8 cellular contexts compared by ENCODE assay signal in the genomic region with DNA sequence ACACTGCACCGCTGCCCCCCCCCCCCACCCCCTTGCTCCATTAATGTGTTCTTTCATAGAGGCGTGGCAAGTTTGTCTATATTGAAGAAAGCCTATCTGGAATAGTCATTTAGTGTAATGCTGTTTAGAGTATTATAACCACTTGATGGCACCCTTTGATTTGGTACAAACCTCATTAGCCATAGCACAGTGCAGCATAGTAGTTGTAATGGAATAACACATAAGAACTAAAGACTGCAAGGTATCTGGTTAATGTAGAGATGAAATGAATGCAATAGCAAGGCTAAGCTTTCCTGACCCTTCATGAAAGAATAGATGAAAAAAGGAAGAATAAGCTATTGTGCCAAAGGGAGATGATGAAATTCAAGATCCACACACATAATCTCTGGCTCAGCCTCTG.
DNase-seq lines count a peak whose midpoint lies in the region; ATAC-seq and TF ChIP-seq lines count a peak whose summit lies in the region.

No MANE protein-coding gene starts in this region.

- H3K27me3 ChIP-seq in esophagus muscularis mucosa (no peaks in the 10 kb centered on the region), prostate gland (replicated peaks; ENCODE audit: insufficient read depth) (no peaks in the 10 kb centered on the region)

- TF ChIP-seq EP300 in esophagus muscularis mucosa (IDR thresholded peaks at IDR 0.05): no peak

- 25% methylated on average over 2 of the region's 2 CpGs for WGBS in esophagus muscularis mucosa
- WGBS in prostate gland: 28% methylated on average over 2 of the region's 2 CpGs

- no peaks in the 10 kb centered on the region for H3K9me3 ChIP-seq in esophagus muscularis mucosa
- H3K9me3 ChIP-seq in prostate gland: no peaks in the 10 kb centered on the region

- H3K4me1 ChIP-seq in esophagus muscularis mucosa (peaks cover 8 to 78% (median 70%) of the 10 kb centered on the region in 4 donors), prostate gland (replicated peaks) (no peaks in the 10 kb centered on the region)

- no peak overlapping the region for H3K4me3 ChIP-seq in esophagus muscularis mucosa
- H3K4me3 ChIP-seq in prostate gland: no peak overlapping the region

- no peak for TF ChIP-seq POLR2A in esophagus muscularis mucosa (IDR thresholded peaks at IDR 0.05; ENCODE audit: low read depth)
- TF ChIP-seq POLR2A in prostate gland (IDR thresholded peaks at IDR 0.05): no peak

- peak; percentile 20 to 40 (median 25) for TF ChIP-seq CTCF in esophagus muscularis mucosa (IDR thresholded peaks at IDR 0.05)
- TF ChIP-seq CTCF in prostate gland (IDR thresholded peaks at IDR 0.05): peak in 3 of 4 experiments; percentile 12 to 41 (median 41)

- peak; percentile 78 for ATAC-seq in HG03432 (IDR thresholded peaks at IDR 0.05; ENCODE audit: unreplicated experiment)
- no peak for ATAC-seq in HG03460 (IDR thresholded peaks at IDR 0.05; ENCODE audit: unreplicated experiment)
- no peak for ATAC-seq in HG02642 (IDR thresholded peaks at IDR 0.05; ENCODE audit: poor library complexity, unreplicated experiment)

- H3K27ac ChIP-seq in esophagus muscularis mucosa (replicated peaks in 1 of 4) (no peak overlapping the region), prostate gland (no peak overlapping the region)

- DNase-seq in NOMO-1 treated with DMSO at 0.1 percent for 48 hours (lab: John Stamatoyannopoulos, UW; ENCODE audit: unreplicated experiment): peak; percentile 1
- no peak for DNase-seq in NOMO-1 treated with dmso at 0.1 percent for 144 hours (lab: John Stamatoyannopoulos, UW; ENCODE audit: unreplicated experiment)
- DNase-seq in OCI-M1 (lab: John Stamatoyannopoulos, UW): peak; percentile 55
- DNase-seq in esophagus muscularis mucosa (ENCODE audit: extremely low spot score): no peak
- no peak for DNase-seq in prostate gland (ENCODE audit: low spot score)

- H3K36me3 ChIP-seq in esophagus muscularis mucosa (no peaks in the 10 kb centered on the region), prostate gland (no peaks in the 10 kb centered on the region)

- intact Hi-C loops in esophagus muscularis mucosa (cut with DNase I): no loop called here
- intact Hi-C loops in prostate gland (cut with DNase I): no loop called here

Comparison
In these comparisons a context has a peak if more than half of its experiments do, and no peak if none do; other contexts are left out.
1. DNase-seq: peak in NOMO-1 treated with DMSO at 0.1 percent for 48 hours (single experiment) and OCI-M1 (single experiment); none in NOMO-1 treated with dmso at 0.1 percent for 144 hours (single experiment), esophagus muscularis mucosa (single experiment) and prostate gland (single experiment).